ENCODE assay signal across 27 cellular contexts in genomic region chr7:34539003-34539402, GRCh38.
"Had no signal": no experiment of that assay in that cellular context is flagged by ENCODE, and none has a peak within 500 bp of the region (broad histone marks: within the 10 kb centered on the region; RNA-seq: fewer than 3 reads in every experiment).

No MANE protein-coding gene starts in this region.

- H3K4me1 ChIP-seq: body of pancreas, esophagus squamous epithelium, gastroesophageal sphincter, heart right ventricle had no signal

- H3K27me3 ChIP-seq: body of pancreas, esophagus squamous epithelium, gastroesophageal sphincter, heart right ventricle had no signal

- H3K4me3 ChIP-seq: body of pancreas, esophagus squamous epithelium, gastroesophageal sphincter, heart right ventricle had no signal

- H3K9me3 ChIP-seq: body of pancreas had no signal

- H3K27ac ChIP-seq: body of pancreas, epithelial cell of prostate, esophagus squamous epithelium, gastroesophageal sphincter, heart right ventricle had no signal

- DNase-seq: activated CD4-positive, alpha-beta memory T cell treated with anti-CD3 and anti-CD28 coated beads, Interleukin-2, amount 10 ng/mL, durations not matched to agents 7 days and 5 days; activated CD4-positive, alpha-beta T cell treated with anti-CD3 and anti-CD28 coated beads for 1 hour; activated CD4-positive, alpha-beta T cell treated with anti-CD3 and anti-CD28 coated beads for 4 hours; activated CD4-positive, alpha-beta T cell treated with anti-CD3 and anti-CD28 coated beads, Interleukin-2, amount 10 ng/mL, durations not matched to agents 7 days and 5 days; activated CD4-positive, alpha-beta T cell treated with anti-CD3 and anti-CD28 coated beads, Interleukin-2, amount 50 U/mL, for 4 hours; activated effector memory CD4-positive, alpha-beta T cell treated with Interleukin-2 at 50 U/mL for 16 hours; activated gamma-delta T cell treated with Interleukin-2 at 50 U/mL for 16 hours; activated naive CD4-positive, alpha-beta T cell treated with anti-CD3 and anti-CD28 coated beads, Interleukin-2, amount 50 U/mL, for 16 hours; activated naive CD4-positive, alpha-beta T cell treated with Interleukin-2 at 50 U/mL for 16 hours; activated T-cell treated with anti-CD3 and anti-CD28 coated beads, Interleukin-2, amount 50 U/mL, for 4 hours; amygdala; aorta; body of pancreas; caudate nucleus; cortex of kidney; dermis blood vessel endothelial cell; effector CD4-positive, alpha-beta T cell; effector memory CD8-positive, alpha-beta T cell; esophagus squamous epithelium; foreskin melanocyte; heart right ventricle; T-helper 1 cell; T-helper 17 cell; T1000 had no signal

- ATAC-seq: activated T-cell treated with anti-CD3 and anti-CD28 coated beads, Interleukin-2, amount 50 U/mL, for 4 hours; activated T-helper 17 cell treated with anti-CD3 and anti-CD28 coated beads, Interleukin-2, amount 50 U/mL, for 72 hours; body of pancreas; effector memory CD8-positive, alpha-beta T cell; gastroesophageal sphincter; heart right ventricle; T-helper 17 cell had no signal

- H3K36me3 ChIP-seq: esophagus squamous epithelium, gastroesophageal sphincter, heart right ventricle had no signal
